Comparison of ENCODE assay signal across 1 cellular context in genomic region chr19:3403489-3404323, GRCh38.
TF ChIP-seq lines count a peak whose summit lies in the region.

No MANE protein-coding gene starts in this region.

TF ChIP-seq in GM23338, 12 proteins besides CTCF, POLR2A, EP300 and RAD21 (continued from another document):
- no peak for TF ChIP-seq ETS1 (IDR thresholded peaks at IDR 0.05)
TF ChIP-seq in GM23338: peak in this region for 0.
